19 cellular contexts compared by ENCODE assay signal in genomic region chr1:243580072-243580471, GRCh38.
DNase-seq lines count a peak whose midpoint lies in the region; ATAC-seq and TF ChIP-seq lines count a peak whose summit lies in the region.
"Had no signal": no experiment of that assay in that cellular context is flagged by ENCODE, and none has a peak within 500 bp of the region (broad histone marks: within the 10 kb centered on the region; RNA-seq: fewer than 3 reads in every experiment).

No MANE protein-coding gene starts in this region.

- no peaks in the 10 kb centered on the region for H3K4me1 ChIP-seq in body of pancreas

- DNase-seq in EH (ENCODE audit: low read depth) (peak; percentile 19), NCI-H226 (peak; percentile 83), epithelial cell of esophagus (ENCODE audit: low read depth) (peak; percentile 8), kidney tubule cell (ENCODE audit: low spot score) (peak; percentile 8), NCI-H774 (lab: John Stamatoyannopoulos, UW) (no peak), body of pancreas (no peak)
- DNase-seq in activated CD4-positive, alpha-beta T cell treated with anti-CD3 and anti-CD28 coated beads, Interleukin-2, amount 50 U/mL, for 4 hours = no peak
- DNase-seq: activated CD4-positive, alpha-beta T cell treated with anti-CD3 and anti-CD28 coated beads for 36 hours; activated naive CD4-positive, alpha-beta T cell treated with Interleukin-2 at 50 U/mL for 16 hours; activated T-cell treated with anti-CD3 and anti-CD28 coated beads, Interleukin-2, amount 50 U/mL, for 4 hours; amygdala; CD4-positive, CD25-positive, alpha-beta regulatory T cell; DMS 273 treated with DMSO at 0.1 percent for 48 hours; GDM1; NCI-H1694 treated with DMSO at 0.1 percent for 48 hours; SHP77 treated with DMSO at 0.1 percent for 48 hours; T-cell had no signal

- 53 to 93% methylated on average over 4 to 5 of the region's 5 CpGs for WGBS in body of pancreas, 2 donors

- H3K27ac ChIP-seq in body of pancreas = no peak overlapping the region
- H3K27ac ChIP-seq: epithelial cell of prostate had no signal

- intact Hi-C loops in body of pancreas (cut with DNase I) = no loop called here

- no peak for TF ChIP-seq POLR2A in body of pancreas (IDR thresholded peaks at IDR 0.05)

- H3K27me3 ChIP-seq in body of pancreas = no peaks in the 10 kb centered on the region

- peaks cover 0 to 4% (median 0%) of the 10 kb centered on the region in 3 donors for H3K9me3 ChIP-seq in body of pancreas

- no peaks in the 10 kb centered on the region for H3K36me3 ChIP-seq in body of pancreas (replicated peaks in 1 of 2; ENCODE audit: insufficient read depth in 1 of 2, low read depth in 2 of 2)

- no peak for TF ChIP-seq CTCF in epithelial cell of esophagus (IDR thresholded peaks at IDR 0.05; ENCODE audit: insufficient read depth, low read depth, low read length, missing control alignments)
- TF ChIP-seq CTCF in body of pancreas (IDR thresholded peaks at IDR 0.05) = no peak

- H3K4me3 ChIP-seq in epithelial cell of esophagus (ENCODE audit: low read length) (no peak overlapping the region), body of pancreas (no peak overlapping the region)

- ATAC-seq in body of pancreas = no peak
- ATAC-seq: activated CD4-positive, alpha-beta T cell treated with anti-CD3 and anti-CD28 coated beads for 36 hours; activated T-cell treated with anti-CD3 and anti-CD28 coated beads, Interleukin-2, amount 50 U/mL, for 4 hours; left lobe of liver; T-cell had no signal

Comparison
In these comparisons a context has a peak if more than half of its experiments do, and no peak if none do; other contexts are left out.
1. DNase-seq: peak in EH (single experiment), NCI-H226 (single experiment), epithelial cell of esophagus (single experiment) and kidney tubule cell (single experiment); none in NCI-H774 (single experiment), activated CD4-positive, alpha-beta T cell treated with anti-CD3 and anti-CD28 coated beads, Interleukin-2, amount 50 U/mL, for 4 hours (0 of 2) and body of pancreas (0 of 4).